ENCODE assay signal across 1 cellular context in the genomic region with DNA sequence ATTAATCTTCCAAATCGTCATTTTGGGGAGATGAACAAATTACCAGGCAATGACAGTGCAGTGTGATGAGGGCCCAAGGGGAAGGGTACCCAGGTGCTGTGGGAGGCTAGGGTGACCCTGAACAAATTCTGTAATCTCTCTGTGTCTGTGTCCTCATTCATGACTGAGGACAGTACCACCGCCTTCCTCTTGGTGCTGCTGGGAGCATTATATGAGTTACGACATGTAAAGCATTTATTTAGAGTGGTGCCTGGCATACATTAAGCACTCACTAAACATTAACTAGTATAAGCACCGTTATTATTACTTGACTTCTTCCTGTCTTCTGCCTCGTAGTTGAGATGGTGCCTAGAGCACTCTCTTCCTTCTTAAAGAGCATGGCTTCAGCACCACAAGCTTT.
TF ChIP-seq lines count a peak whose summit lies in the region.

No MANE protein-coding gene starts in this region.

TF ChIP-seq in HepG2, 621 proteins besides CTCF, POLR2A, EP300 and RAD21 (continued from another document):
- TF ChIP-seq, protein P1, sequence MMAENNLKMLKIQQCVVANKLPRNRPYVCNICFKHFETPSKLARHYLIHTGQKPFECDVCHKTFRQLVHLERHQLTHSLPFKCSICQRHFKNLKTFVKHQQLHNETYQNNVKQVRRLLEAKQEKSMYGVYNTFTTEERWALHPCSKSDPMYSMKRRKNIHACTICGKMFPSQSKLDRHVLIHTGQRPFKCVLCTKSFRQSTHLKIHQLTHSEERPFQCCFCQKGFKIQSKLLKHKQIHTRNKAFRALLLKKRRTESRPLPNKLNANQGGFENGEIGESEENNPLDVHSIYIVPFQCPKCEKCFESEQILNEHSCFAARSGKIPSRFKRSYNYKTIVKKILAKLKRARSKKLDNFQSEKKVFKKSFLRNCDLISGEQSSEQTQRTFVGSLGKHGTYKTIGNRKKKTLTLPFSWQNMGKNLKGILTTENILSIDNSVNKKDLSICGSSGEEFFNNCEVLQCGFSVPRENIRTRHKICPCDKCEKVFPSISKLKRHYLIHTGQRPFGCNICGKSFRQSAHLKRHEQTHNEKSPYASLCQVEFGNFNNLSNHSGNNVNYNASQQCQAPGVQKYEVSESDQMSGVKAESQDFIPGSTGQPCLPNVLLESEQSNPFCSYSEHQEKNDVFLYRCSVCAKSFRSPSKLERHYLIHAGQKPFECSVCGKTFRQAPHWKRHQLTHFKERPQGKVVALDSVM (CRISPR knock-in tag; IDR thresholded peaks at IDR 0.05), result no peak
- TF ChIP-seq, protein P2, sequence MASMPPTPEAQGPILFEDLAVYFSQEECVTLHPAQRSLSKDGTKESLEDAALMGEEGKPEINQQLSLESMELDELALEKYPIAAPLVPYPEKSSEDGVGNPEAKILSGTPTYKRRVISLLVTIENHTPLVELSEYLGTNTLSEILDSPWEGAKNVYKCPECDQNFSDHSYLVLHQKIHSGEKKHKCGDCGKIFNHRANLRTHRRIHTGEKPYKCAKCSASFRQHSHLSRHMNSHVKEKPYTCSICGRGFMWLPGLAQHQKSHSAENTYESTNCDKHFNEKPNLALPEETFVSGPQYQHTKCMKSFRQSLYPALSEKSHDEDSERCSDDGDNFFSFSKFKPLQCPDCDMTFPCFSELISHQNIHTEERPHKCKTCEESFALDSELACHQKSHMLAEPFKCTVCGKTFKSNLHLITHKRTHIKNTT (CRISPR knock-in tag; IDR thresholded peaks at IDR 0.05), result no peak
- TF ChIP-seq RFX1 (IDR thresholded peaks at IDR 0.05) (no peak), PCBP1 (IDR thresholded peaks at IDR 0.05; ENCODE audit: borderline replicate concordance, low read depth, low read length) (no peak), ZNF891 (CRISPR knock-in tag; IDR thresholded peaks at IDR 0.05) (no peak), ZNF367 (CRISPR knock-in tag; IDR thresholded peaks at IDR 0.05; ENCODE audit: borderline replicate concordance) (no peak), NR2C2 (CRISPR knock-in tag; IDR thresholded peaks at IDR 0.05; ENCODE audit: borderline replicate concordance) (no peak), GATAD1 (CRISPR knock-in tag; IDR thresholded peaks at IDR 0.05) (no peak), HNRNPLL (IDR thresholded peaks at IDR 0.05; ENCODE audit: low read depth, low read length, poor library complexity, severe bottlenecking) (no peak), STAG1 (CRISPR knock-in tag; IDR thresholded peaks at IDR 0.05) (no peak), U2AF1 (optimal IDR thresholded peaks at IDR 0.05; ENCODE audit: low read depth, low read length) (no peak)
- TF ChIP-seq, protein P3, sequence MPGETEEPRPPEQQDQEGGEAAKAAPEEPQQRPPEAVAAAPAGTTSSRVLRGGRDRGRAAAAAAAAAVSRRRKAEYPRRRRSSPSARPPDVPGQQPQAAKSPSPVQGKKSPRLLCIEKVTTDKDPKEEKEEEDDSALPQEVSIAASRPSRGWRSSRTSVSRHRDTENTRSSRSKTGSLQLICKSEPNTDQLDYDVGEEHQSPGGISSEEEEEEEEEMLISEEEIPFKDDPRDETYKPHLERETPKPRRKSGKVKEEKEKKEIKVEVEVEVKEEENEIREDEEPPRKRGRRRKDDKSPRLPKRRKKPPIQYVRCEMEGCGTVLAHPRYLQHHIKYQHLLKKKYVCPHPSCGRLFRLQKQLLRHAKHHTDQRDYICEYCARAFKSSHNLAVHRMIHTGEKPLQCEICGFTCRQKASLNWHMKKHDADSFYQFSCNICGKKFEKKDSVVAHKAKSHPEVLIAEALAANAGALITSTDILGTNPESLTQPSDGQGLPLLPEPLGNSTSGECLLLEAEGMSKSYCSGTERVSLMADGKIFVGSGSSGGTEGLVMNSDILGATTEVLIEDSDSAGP (CRISPR knock-in tag; IDR thresholded peaks at IDR 0.05; ENCODE audit: borderline replicate concordance), result no peak
- TF ChIP-seq, protein P4, sequence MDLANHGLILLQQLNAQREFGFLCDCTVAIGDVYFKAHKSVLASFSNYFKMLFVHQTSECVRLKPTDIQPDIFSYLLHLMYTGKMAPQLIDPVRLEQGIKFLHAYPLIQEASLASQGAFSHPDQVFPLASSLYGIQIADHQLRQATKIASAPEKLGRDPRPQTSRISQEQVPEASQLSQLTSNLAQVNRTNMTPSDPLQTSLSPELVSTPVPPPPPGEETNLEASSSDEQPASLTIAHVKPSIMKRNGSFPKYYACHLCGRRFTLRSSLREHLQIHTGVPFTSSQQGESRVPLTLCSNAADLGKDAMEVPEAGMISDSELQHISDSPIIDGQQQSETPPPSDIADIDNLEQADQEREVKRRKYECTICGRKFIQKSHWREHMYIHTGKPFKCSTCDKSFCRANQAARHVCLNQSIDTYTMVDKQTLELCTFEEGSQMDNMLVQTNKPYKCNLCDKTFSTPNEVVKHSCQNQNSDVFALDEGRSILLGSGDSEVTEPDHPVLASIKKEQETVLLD (CRISPR knock-in tag; IDR thresholded peaks at IDR 0.05; ENCODE audit: low read depth), result no peak
- TF ChIP-seq, protein P5, sequence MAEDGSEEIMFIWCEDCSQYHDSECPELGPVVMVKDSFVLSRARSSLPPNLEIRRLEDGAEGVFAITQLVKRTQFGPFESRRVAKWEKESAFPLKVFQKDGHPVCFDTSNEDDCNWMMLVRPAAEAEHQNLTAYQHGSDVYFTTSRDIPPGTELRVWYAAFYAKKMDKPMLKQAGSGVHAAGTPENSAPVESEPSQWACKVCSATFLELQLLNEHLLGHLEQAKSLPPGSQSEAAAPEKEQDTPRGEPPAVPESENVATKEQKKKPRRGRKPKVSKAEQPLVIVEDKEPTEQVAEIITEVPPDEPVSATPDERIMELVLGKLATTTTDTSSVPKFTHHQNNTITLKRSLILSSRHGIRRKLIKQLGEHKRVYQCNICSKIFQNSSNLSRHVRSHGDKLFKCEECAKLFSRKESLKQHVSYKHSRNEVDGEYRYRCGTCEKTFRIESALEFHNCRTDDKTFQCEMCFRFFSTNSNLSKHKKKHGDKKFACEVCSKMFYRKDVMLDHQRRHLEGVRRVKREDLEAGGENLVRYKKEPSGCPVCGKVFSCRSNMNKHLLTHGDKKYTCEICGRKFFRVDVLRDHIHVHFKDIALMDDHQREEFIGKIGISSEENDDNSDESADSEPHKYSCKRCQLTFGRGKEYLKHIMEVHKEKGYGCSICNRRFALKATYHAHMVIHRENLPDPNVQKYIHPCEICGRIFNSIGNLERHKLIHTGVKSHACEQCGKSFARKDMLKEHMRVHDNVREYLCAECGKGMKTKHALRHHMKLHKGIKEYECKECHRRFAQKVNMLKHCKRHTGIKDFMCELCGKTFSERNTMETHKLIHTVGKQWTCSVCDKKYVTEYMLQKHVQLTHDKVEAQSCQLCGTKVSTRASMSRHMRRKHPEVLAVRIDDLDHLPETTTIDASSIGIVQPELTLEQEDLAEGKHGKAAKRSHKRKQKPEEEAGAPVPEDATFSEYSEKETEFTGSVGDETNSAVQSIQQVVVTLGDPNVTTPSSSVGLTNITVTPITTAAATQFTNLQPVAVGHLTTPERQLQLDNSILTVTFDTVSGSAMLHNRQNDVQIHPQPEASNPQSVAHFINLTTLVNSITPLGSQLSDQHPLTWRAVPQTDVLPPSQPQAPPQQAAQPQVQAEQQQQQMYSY (CRISPR knock-in tag; IDR thresholded peaks at IDR 0.05), result no peak
